ENCODE assay signal across 14 cellular contexts in the genomic region with DNA sequence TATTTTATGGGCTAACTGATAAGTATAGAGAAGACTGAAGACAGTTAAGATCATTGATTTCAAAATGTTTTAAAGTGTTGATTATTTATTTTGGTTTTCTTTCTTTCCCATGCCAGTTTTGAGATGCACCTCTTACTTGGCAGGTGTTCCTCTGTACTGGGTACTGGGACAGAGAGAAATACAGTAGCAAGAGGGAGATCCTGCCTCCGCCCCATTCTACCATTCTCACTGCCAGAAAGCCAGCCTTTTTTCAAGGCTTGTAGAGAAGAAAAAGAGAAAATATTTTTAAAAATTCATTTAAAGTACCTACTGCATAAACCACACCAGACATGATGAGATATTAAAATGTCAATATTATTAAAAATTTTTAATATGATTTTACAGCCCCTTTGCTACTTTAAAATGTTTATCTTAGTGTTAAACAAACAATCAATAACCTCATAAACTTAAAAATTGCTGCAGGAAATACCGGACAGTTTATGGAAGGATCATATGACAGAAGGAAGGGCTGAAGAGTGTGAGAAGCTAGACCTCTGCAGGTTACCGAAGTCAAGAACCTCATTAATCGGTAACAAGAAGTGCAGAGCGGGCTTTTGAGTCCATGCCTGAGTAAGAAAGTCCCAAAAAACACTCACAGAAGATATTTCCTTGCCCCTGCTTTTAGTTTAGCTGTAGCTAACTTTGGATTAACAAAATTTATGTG.
A peak's percentile ranks its signal among the peaks of the same experiment; 100 is the strongest.
DNase-seq lines count a peak whose midpoint lies in the region; ATAC-seq and TF ChIP-seq lines count a peak whose summit lies in the region.
"Had no signal": no experiment of that assay in that cellular context is flagged by ENCODE, and none has a peak within 500 bp of the region (broad histone marks: within the 10 kb centered on the region; RNA-seq: fewer than 3 reads in every experiment).

No MANE protein-coding gene starts in this region.

- CTCF ChIA-PET in naive thymus-derived CD4-positive, alpha-beta T cell (lab: Charles Lee): interaction anchor here (0.6 to 2.3 kb wide), 13 partner anchors 9 to 612 kb away, joined by 3 to 24 read pairs (median 5); no protein-coding TSS in a partner anchor

- peaks cover 16% of the 10 kb centered on the region; the same call in 2 of the 3 replicates for H3K4me1 Mint-ChIP-seq in GM23338
- H3K4me1 Mint-ChIP-seq in activated T-helper 1 cell treated with anti-CD3 and anti-CD28 coated beads, Interleukin-12 subunit alpha, Interleukin-12 subunit beta, Interleukin-2, Interleukin-4 antibody, amounts not matched to agents 30 ng/mL and 10 ng/mL and 1 ng/mL, durations not matched to agents 14 hours and 24 hours and 36 hours (ENCODE audit: low read depth): peaks cover 30% of the 10 kb centered on the region
- H3K4me1 Mint-ChIP-seq in naive thymus-derived CD4-positive, alpha-beta T cell: peaks cover 0 to 34% (median 21%) of the 10 kb centered on the region in 7 donors
- H3K4me1 Mint-ChIP-seq in immature natural killer cell: peaks cover 10 to 28% of the 10 kb centered on the region in 2 donors

- H3F3A ChIP-seq in GM23338 (replicated peaks; ENCODE audit: low read depth): no peaks in the 10 kb centered on the region

- no peak for DNase-seq in GM23338 (ENCODE audit: low spot score)
- DNase-seq in activated T-helper 1 cell treated with anti-CD3 and anti-CD28 coated beads, Interleukin-12 subunit alpha, Interleukin-12 subunit beta, Interleukin-2, Interleukin-4 antibody, amounts not matched to agents 30 ng/mL and 10 ng/mL and 1 ng/mL, durations not matched to agents 14 hours and 24 hours and 36 hours (ENCODE audit: low spot score): no peak
- DNase-seq in naive thymus-derived CD4-positive, alpha-beta T cell: no peak
- DNase-seq in SJCRH30: no peak
- DNase-seq in NOMO-1 treated with dmso at 0.1 percent for 144 hours (lab: John Stamatoyannopoulos, UW; ENCODE audit: unreplicated experiment): no peak
- DNase-seq in NCI-H187 treated with DMSO at 0.1 percent for 48 hours (lab: John Stamatoyannopoulos, UW): no peak
- no peak for DNase-seq in immature natural killer cell
- DNase-seq: activated CD4-positive, alpha-beta T cell treated with anti-CD3 and anti-CD28 coated beads for 1 hour; activated naive CD4-positive, alpha-beta T cell; NCI-H1048; NCI-H526; nucleus accumbens; SHP77 treated with DMSO at 0.1 percent for 48 hours had no signal

- peaks cover 0 to 53% (median 6%) of the 10 kb centered on the region in 10 experiments; a peak in 8 of 20 replicates for H3K4me1 ChIP-seq in BLaER1 treated with 17β-estradiol and CSF1 and Interleukin-3, amounts not matched to agents 10 nM and 100 nM
- H3K4me1 ChIP-seq in GM23338 (ENCODE audit: insufficient read depth) (0 out of 2 replicates have a peak, but pooled peaks cover 7% of the 10 kb centered on the region), SJCRH30 (no peaks in the 10 kb centered on the region)
- H3K4me1 ChIP-seq in naive thymus-derived CD4-positive, alpha-beta T cell (ENCODE audit: control insufficient read depth in 2 of 2, insufficient read depth in 2 of 2, low read length in 2 of 2): peaks cover 0 to 4% of the 10 kb centered on the region in 2 donors

- no peak for ATAC-seq in GM23338
- no peak for ATAC-seq in naive thymus-derived CD4-positive, alpha-beta T cell

- peak overlapping the region; percentile 86 for H2AFZ ChIP-seq in GM23338

- intact Hi-C loops in activated T-helper 1 cell treated with anti-CD3 and anti-CD28 coated beads, Interleukin-12 subunit alpha, Interleukin-12 subunit beta, Interleukin-2, Interleukin-4 antibody, amounts not matched to agents 30 ng/mL and 10 ng/mL and 1 ng/mL, durations not matched to agents 14 hours and 24 hours and 36 hours (cut with micrococcal nuclease): loop anchor here (1.0 kb wide), 2 partner anchors 435 to 579 kb away; no protein-coding TSS in a partner anchor
- intact Hi-C loops in naive thymus-derived CD4-positive, alpha-beta T cell (cut with micrococcal nuclease): loop anchor here (1.0 to 5.0 kb wide), 15 partner anchors 14 to 1259 kb away; a partner anchor contains a TSS

- peak overlapping the region in 6 of 11 experiments; percentile 5 to 89 (median 49); a peak in 7 of 22 replicates for H3K4me2 ChIP-seq in BLaER1 treated with 17β-estradiol and CSF1 and Interleukin-3, amounts not matched to agents 10 nM and 100 nM
- no peak overlapping the region for H3K4me2 ChIP-seq in GM23338

- no peak overlapping the region for H3K4me3 ChIP-seq in BLaER1 treated with 17β-estradiol and CSF1 and Interleukin-3, amounts not matched to agents 10 nM and 100 nM
- no peak overlapping the region for H3K4me3 ChIP-seq in GM23338
- peak overlapping the region; percentile 45 for H3K4me3 ChIP-seq in naive thymus-derived CD4-positive, alpha-beta T cell (ENCODE audit: low read length)
- H3K4me3 ChIP-seq in SJCRH30: no peak overlapping the region

- H3K27ac ChIP-seq in BLaER1 treated with 17β-estradiol and CSF1 and Interleukin-3, amounts not matched to agents 10 nM and 100 nM: peak overlapping the region in 3 of 11 experiments; percentile 76 to 93 (median 91); a peak in 4 of 22 replicates
- no peak overlapping the region for H3K27ac ChIP-seq in GM23338 (ENCODE audit: low read depth)
- H3K27ac ChIP-seq in naive thymus-derived CD4-positive, alpha-beta T cell (ENCODE audit: low read depth, low read length): peak overlapping the region; percentile 67
- no peak overlapping the region for H3K27ac ChIP-seq in SJCRH30

- no peaks in the 10 kb centered on the region for H3K36me3 Mint-ChIP-seq in GM23338 (ENCODE audit: low read depth)
- peaks cover 4% of the 10 kb centered on the region for H3K36me3 Mint-ChIP-seq in activated T-helper 1 cell treated with anti-CD3 and anti-CD28 coated beads, Interleukin-12 subunit alpha, Interleukin-12 subunit beta, Interleukin-2, Interleukin-4 antibody, amounts not matched to agents 30 ng/mL and 10 ng/mL and 1 ng/mL, durations not matched to agents 14 hours and 24 hours and 36 hours (ENCODE audit: low read depth)
- peaks cover 0 to 9% (median 0%) of the 10 kb centered on the region in 5 donors for H3K36me3 Mint-ChIP-seq in naive thymus-derived CD4-positive, alpha-beta T cell
- no peaks in the 10 kb centered on the region for H3K36me3 Mint-ChIP-seq in immature natural killer cell

- H3K27ac Mint-ChIP-seq in GM23338: no peak overlapping the region
- H3K27ac Mint-ChIP-seq in activated T-helper 1 cell treated with anti-CD3 and anti-CD28 coated beads, Interleukin-12 subunit alpha, Interleukin-12 subunit beta, Interleukin-2, Interleukin-4 antibody, amounts not matched to agents 30 ng/mL and 10 ng/mL and 1 ng/mL, durations not matched to agents 14 hours and 24 hours and 36 hours: peak overlapping the region; percentile 64
- peak overlapping the region; percentile 71 to 96 (median 86) for H3K27ac Mint-ChIP-seq in naive thymus-derived CD4-positive, alpha-beta T cell
- peak overlapping the region in 2 of 6 donors; percentile 34 to 68 for H3K27ac Mint-ChIP-seq in immature natural killer cell

- H3K4me3 Mint-ChIP-seq in GM23338 (no peak overlapping the region), immature natural killer cell (peak overlapping the region in 2 of 5 donors; percentile 68 to 79)
- H3K4me3 Mint-ChIP-seq in activated T-helper 1 cell treated with anti-CD3 and anti-CD28 coated beads, Interleukin-12 subunit alpha, Interleukin-12 subunit beta, Interleukin-2, Interleukin-4 antibody, amounts not matched to agents 30 ng/mL and 10 ng/mL and 1 ng/mL, durations not matched to agents 14 hours and 24 hours and 36 hours: no peak overlapping the region
- peak overlapping the region; percentile 69 to 91 (median 86) for H3K4me3 Mint-ChIP-seq in naive thymus-derived CD4-positive, alpha-beta T cell

- H3K36me3 ChIP-seq in BLaER1 treated with 17β-estradiol and CSF1 and Interleukin-3, amounts not matched to agents 10 nM and 100 nM: no peaks in the 10 kb centered on the region
- H3K36me3 ChIP-seq in GM23338 (ENCODE audit: insufficient read depth) (no peaks in the 10 kb centered on the region), SJCRH30 (no peaks in the 10 kb centered on the region)
- no peaks in the 10 kb centered on the region for H3K36me3 ChIP-seq in naive thymus-derived CD4-positive, alpha-beta T cell (ENCODE audit: control insufficient read depth in 2 of 3, insufficient read depth in 3 of 3, low read length in 3 of 3)

- POLR2A ChIA-PET in naive thymus-derived CD4-positive, alpha-beta T cell (lab: Charles Lee): interaction anchor here (0.6 to 2.0 kb wide), 6 partner anchors 8 to 495 kb away, joined by 3 to 9 read pairs (median 5); no protein-coding TSS in a partner anchor

- H3K27me3 ChIP-seq in BLaER1 treated with 17β-estradiol and CSF1 and Interleukin-3, amounts not matched to agents 10 nM and 100 nM: no peaks in the 10 kb centered on the region
- H3K27me3 ChIP-seq in GM23338 (ENCODE audit: insufficient read depth): no peaks in the 10 kb centered on the region
- no peaks in the 10 kb centered on the region for H3K27me3 ChIP-seq in naive thymus-derived CD4-positive, alpha-beta T cell (ENCODE audit: control insufficient read depth in 2 of 2, insufficient read depth in 2 of 2, low read length in 2 of 2)
- no peaks in the 10 kb centered on the region for H3K27me3 ChIP-seq in SJCRH30

- no peaks in the 10 kb centered on the region for H3K79me2 ChIP-seq in GM23338 (replicated peaks; ENCODE audit: insufficient read depth)

- peak overlapping the region in 2 of 11 experiments; percentile 85 to 89; a peak in 3 of 22 replicates for H3K9ac ChIP-seq in BLaER1 treated with 17β-estradiol and CSF1 and Interleukin-3, amounts not matched to agents 10 nM and 100 nM

- no peaks in the 10 kb centered on the region for H3K9me3 ChIP-seq in BLaER1 treated with 17β-estradiol and CSF1 and Interleukin-3, amounts not matched to agents 10 nM and 100 nM (replicated peaks in 1 of 11)
- H3K9me3 ChIP-seq in naive thymus-derived CD4-positive, alpha-beta T cell (ENCODE audit: control insufficient read depth in 2 of 3, low read length in 3 of 3): no peaks in the 10 kb centered on the region
- no peaks in the 10 kb centered on the region for H3K9me3 ChIP-seq in SJCRH30 (replicated peaks)

- H3K9me3 Mint-ChIP-seq in GM23338: no peaks in the 10 kb centered on the region
- H3K9me3 Mint-ChIP-seq in activated T-helper 1 cell treated with anti-CD3 and anti-CD28 coated beads, Interleukin-12 subunit alpha, Interleukin-12 subunit beta, Interleukin-2, Interleukin-4 antibody, amounts not matched to agents 30 ng/mL and 10 ng/mL and 1 ng/mL, durations not matched to agents 14 hours and 24 hours and 36 hours: peaks cover 6% of the 10 kb centered on the region
- H3K9me3 Mint-ChIP-seq in naive thymus-derived CD4-positive, alpha-beta T cell: no peaks in the 10 kb centered on the region
- H3K9me3 Mint-ChIP-seq in immature natural killer cell: no peaks in the 10 kb centered on the region

- H3K27me3 Mint-ChIP-seq in GM23338 (ENCODE audit: insufficient read depth, low read depth, poor library complexity) (no peaks in the 10 kb centered on the region), immature natural killer cell (ENCODE audit: low read depth in 3 of 3) (no peaks in the 10 kb centered on the region)
- H3K27me3 Mint-ChIP-seq in activated T-helper 1 cell treated with anti-CD3 and anti-CD28 coated beads, Interleukin-12 subunit alpha, Interleukin-12 subunit beta, Interleukin-2, Interleukin-4 antibody, amounts not matched to agents 30 ng/mL and 10 ng/mL and 1 ng/mL, durations not matched to agents 14 hours and 24 hours and 36 hours (ENCODE audit: insufficient read depth): peaks cover 10% of the 10 kb centered on the region
- H3K27me3 Mint-ChIP-seq in naive thymus-derived CD4-positive, alpha-beta T cell: peaks cover 0 to 10% (median 0%) of the 10 kb centered on the region in 5 donors

- TF ChIP-seq CTCF in GM23338 (conservative IDR thresholded peaks at IDR 0.05; ENCODE audit: low read depth in 2 of 2): no peak

- H4K20me1 ChIP-seq in BLaER1 treated with 17β-estradiol and CSF1 and Interleukin-3, amounts not matched to agents 10 nM and 100 nM: no peaks in the 10 kb centered on the region
- no peaks in the 10 kb centered on the region for H4K20me1 ChIP-seq in GM23338 (replicated peaks; ENCODE audit: insufficient read depth)

- 0 out of 2 replicates have a peak, but pooled peaks cover 6% of the 10 kb centered on the region for H3K9me2 ChIP-seq in GM23338 (ENCODE audit: insufficient read depth)

Comparison
In these comparisons a context has a peak if more than half of its experiments do, and no peak if none do; other contexts are left out.
1. H3K4me3 Mint-ChIP-seq: peak in naive thymus-derived CD4-positive, alpha-beta T cell (10 of 10); none in GM23338 (single experiment) and activated T-helper 1 cell treated with anti-CD3 and anti-CD28 coated beads, Interleukin-12 subunit alpha, Interleukin-12 subunit beta, Interleukin-2, Interleukin-4 antibody, amounts not matched to agents 30 ng/mL and 10 ng/mL and 1 ng/mL, durations not matched to agents 14 hours and 24 hours and 36 hours (single experiment).